In the genomic region with DNA sequence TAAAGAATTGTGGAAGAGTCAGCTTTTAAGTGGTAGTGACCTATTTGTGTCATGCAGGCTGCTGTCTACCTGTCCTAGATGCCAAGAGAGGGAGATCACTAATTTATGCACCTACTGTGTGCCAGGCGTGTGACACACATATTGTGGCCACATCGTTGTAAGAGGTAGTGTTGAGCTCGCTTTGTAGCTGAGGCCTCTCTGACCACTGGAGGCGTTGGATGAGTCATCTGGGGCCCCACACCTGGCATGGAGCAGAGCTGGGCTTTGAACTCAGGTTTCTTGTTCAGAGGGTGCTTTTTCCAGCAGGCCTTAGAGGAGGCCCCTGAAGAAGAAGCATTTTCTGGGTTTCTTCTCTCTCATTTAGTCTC, we compare ENCODE assay signal across 8 cellular contexts.
A peak's percentile ranks its signal among the peaks of the same experiment; 100 is the strongest.
DNase-seq lines count a peak whose midpoint lies in the region; ATAC-seq lines count a peak whose summit lies in the region.

No MANE protein-coding gene starts in this region.

- DNase-seq in T-helper 2 cell treated with Interferon-gamma antibody and Interleukin-4, amounts not matched to agents 5 μg/mL and 100 μg/mL, for 36 hours (ENCODE audit: low spot score) = peak; percentile 73
- DNase-seq in islet precursor cell (peak; percentile 86), MV-4-11 (lab: John Stamatoyannopoulos, UW) (no peak), KG1 (lab: John Stamatoyannopoulos, UW) (no peak), UCSD-AML1 (lab: John Stamatoyannopoulos, UW; ENCODE audit: unreplicated experiment) (no peak), NCI-H82 (lab: John Stamatoyannopoulos, UW) (no peak)

- H3K9me3 Mint-ChIP-seq in T-helper 2 cell treated with Interferon-gamma antibody and Interleukin-4, amounts not matched to agents 5 μg/mL and 100 μg/mL, for 36 hours = no peaks in the 10 kb centered on the region

- peak overlapping the region; percentile 19 for H3K4me3 Mint-ChIP-seq in T-helper 2 cell treated with Interferon-gamma antibody and Interleukin-4, amounts not matched to agents 5 μg/mL and 100 μg/mL, for 36 hours

- H3K27ac Mint-ChIP-seq in T-helper 2 cell treated with Interferon-gamma antibody and Interleukin-4, amounts not matched to agents 5 μg/mL and 100 μg/mL, for 36 hours = peak overlapping the region; percentile 74

- no peaks in the 10 kb centered on the region for H3K27me3 Mint-ChIP-seq in T-helper 2 cell treated with Interferon-gamma antibody and Interleukin-4, amounts not matched to agents 5 μg/mL and 100 μg/mL, for 36 hours (ENCODE audit: low read depth)

- H3K4me1 Mint-ChIP-seq in T-helper 2 cell treated with Interferon-gamma antibody and Interleukin-4, amounts not matched to agents 5 μg/mL and 100 μg/mL, for 36 hours (ENCODE audit: low read depth) = peaks cover 56% of the 10 kb centered on the region

- peaks cover 10% of the 10 kb centered on the region for H3K36me3 Mint-ChIP-seq in T-helper 2 cell treated with Interferon-gamma antibody and Interleukin-4, amounts not matched to agents 5 μg/mL and 100 μg/mL, for 36 hours (ENCODE audit: low read depth)

- ATAC-seq in GM18858 (IDR thresholded peaks at IDR 0.05; ENCODE audit: unreplicated experiment) = peak; percentile 70
- ATAC-seq in HG02610 (IDR thresholded peaks at IDR 0.05; ENCODE audit: unreplicated experiment) = peak; percentile 85

Comparison
In these comparisons a context has a peak if more than half of its experiments do, and no peak if none do; other contexts are left out.
1. DNase-seq: peak in T-helper 2 cell treated with Interferon-gamma antibody and Interleukin-4, amounts not matched to agents 5 μg/mL and 100 μg/mL, for 36 hours (single experiment) and islet precursor cell (single experiment); none in MV-4-11 (single experiment), KG1 (single experiment), UCSD-AML1 (single experiment) and NCI-H82 (single experiment).